10 cellular contexts compared by ENCODE assay signal in genomic region chr7:977326-978048, GRCh38. TPM values are rescaled to one million over a fixed set of nuclear protein-coding genes. Genes with fewer than 3 reads are reported as not detected.
DNase-seq lines count a peak whose midpoint lies in the region; ATAC-seq and TF ChIP-seq lines count a peak whose summit lies in the region.
"Had no signal": no experiment of that assay in that cellular context is flagged by ENCODE, and none has a peak within 500 bp of the region (broad histone marks: within the 10 kb centered on the region; RNA-seq: fewer than 3 reads in every experiment).

No MANE protein-coding gene starts in this region.

- peak; percentile 66 for DNase-seq in DMS53 treated with DMSO at 0.1 percent for 48 hours (lab: John Stamatoyannopoulos, UW; ENCODE audit: unreplicated experiment)
- no peak for DNase-seq in neural crest cell (ENCODE audit: low read depth, low spot score)
- DNase-seq in UCSD-AML1 (lab: John Stamatoyannopoulos, UW; ENCODE audit: unreplicated experiment), result no peak
- DNase-seq: GDM1 had no signal

- no peak for TF ChIP-seq CTCF in neural crest cell (conservative IDR thresholded peaks at IDR 0.05)

- peaks cover 26% of the 10 kb centered on the region for H3K4me1 Mint-ChIP-seq in neural crest cell
- H3K4me1 Mint-ChIP-seq: stimulated activated effector memory CD8-positive, alpha-beta T cell treated with anti-CD3 and anti-CD28 coated beads, Interleukin-12 subunit alpha, Interleukin-12 subunit beta, amount 100 ng/mL, for 72 hours had no signal

- H3K4me3 Mint-ChIP-seq in neural crest cell, result peak overlapping the region; percentile 87
- H3K4me3 Mint-ChIP-seq: stimulated activated effector memory CD8-positive, alpha-beta T cell treated with anti-CD3 and anti-CD28 coated beads, Interleukin-12 subunit alpha, Interleukin-12 subunit beta, amount 100 ng/mL, for 72 hours had no signal

- H3K27ac ChIP-seq in cingulate gyrus (ENCODE audit: low read depth, low read length), result peak overlapping the region; percentile 97

- ATAC-seq in HG03460 (IDR thresholded peaks at IDR 0.05; ENCODE audit: unreplicated experiment) (peak; percentile 40), GM21360 (IDR thresholded peaks at IDR 0.05; ENCODE audit: unreplicated experiment) (no peak), HG02884 (IDR thresholded peaks at IDR 0.05; ENCODE audit: unreplicated experiment) (no peak), GM18505 (IDR thresholded peaks at IDR 0.05; ENCODE audit: unreplicated experiment) (no peak)
- ATAC-seq: stimulated activated effector memory CD8-positive, alpha-beta T cell treated with anti-CD3 and anti-CD28 coated beads, Interleukin-12 subunit alpha, Interleukin-12 subunit beta, amount 100 ng/mL, for 72 hours had no signal

- no peaks in the 10 kb centered on the region for H3K9me3 Mint-ChIP-seq in neural crest cell
- H3K9me3 Mint-ChIP-seq: stimulated activated effector memory CD8-positive, alpha-beta T cell treated with anti-CD3 and anti-CD28 coated beads, Interleukin-12 subunit alpha, Interleukin-12 subunit beta, amount 100 ng/mL, for 72 hours had no signal

- no peak for TF ChIP-seq POLR2A in GM18505 (IDR thresholded peaks at IDR 0.05; ENCODE audit: borderline replicate concordance, extremely low read depth, insufficient read depth, insufficient read length)

- peak overlapping the region; percentile 93 for H3K27ac Mint-ChIP-seq in neural crest cell (ENCODE audit: unreplicated experiment)
- H3K27ac Mint-ChIP-seq: stimulated activated effector memory CD8-positive, alpha-beta T cell treated with anti-CD3 and anti-CD28 coated beads, Interleukin-12 subunit alpha, Interleukin-12 subunit beta, amount 100 ng/mL, for 72 hours had no signal

- H3K36me3 Mint-ChIP-seq in neural crest cell (ENCODE audit: low read depth), result no peaks in the 10 kb centered on the region

- peaks cover 2% of the 10 kb centered on the region for H3K27me3 Mint-ChIP-seq in neural crest cell (ENCODE audit: low read depth)

RNA-seq across cellular contexts. Expression of gene COX19, which starts 2.1 kb away (rescaled TPM):
- total RNA-seq in neural crest cell, result 12.7 and 13.1 TPM in 2 replicates

RNA-seq across cellular contexts. Expression of gene CYP2W1, which starts 5.5 kb away (rescaled TPM):
- total RNA-seq in neural crest cell, result not detected in 2 replicates

RNA-seq across cellular contexts. Expression of gene ADAP1, which starts 23.0 kb away (rescaled TPM):
- total RNA-seq in neural crest cell, result 5.2 and 6.4 TPM in 2 replicates
